Comparison of ENCODE assay signal across 8 cellular contexts in genomic region chr5:142717582-142718215, GRCh38. TPM values are rescaled to one million over a fixed set of nuclear protein-coding genes. Genes with fewer than 3 reads are reported as not detected.
A peak's percentile ranks its signal among the peaks of the same experiment; 100 is the strongest.
DNase-seq lines count a peak whose midpoint lies in the region; ATAC-seq and TF ChIP-seq lines count a peak whose summit lies in the region.

No MANE protein-coding gene starts in this region.

- TF ChIP-seq CTCF in HEK293 (tag by site-specific recombination; IDR thresholded peaks at IDR 0.05): peak; percentile 82
- TF ChIP-seq CTCF in endodermal cell (conservative IDR thresholded peaks at IDR 0.05): peak; percentile 75

- no peaks in the 10 kb centered on the region for H3K36me3 ChIP-seq in HEK293 (ENCODE audit: control insufficient read depth in 2 of 2, insufficient read depth in 1 of 2, low read length in 2 of 2)
- no peaks in the 10 kb centered on the region for H3K36me3 ChIP-seq in endodermal cell (ENCODE audit: control insufficient read depth, insufficient read depth, low read length)
- H3K36me3 ChIP-seq in naive thymus-derived CD4-positive, alpha-beta T cell (ENCODE audit: control insufficient read depth in 2 of 3, insufficient read depth in 3 of 3, low read length in 3 of 3): no peaks in the 10 kb centered on the region

- H3K9me3 ChIP-seq in HEK293 (ENCODE audit: control insufficient read depth, insufficient read depth, low read depth, low read length) (no peaks in the 10 kb centered on the region), endodermal cell (ENCODE audit: control insufficient read depth, low read length) (no peaks in the 10 kb centered on the region)
- no peaks in the 10 kb centered on the region for H3K9me3 ChIP-seq in naive thymus-derived CD4-positive, alpha-beta T cell (ENCODE audit: control insufficient read depth in 2 of 3, low read length in 3 of 3)

- ATAC-seq in naive thymus-derived CD4-positive, alpha-beta T cell: peak; percentile 33
- ATAC-seq in GM21825 (IDR thresholded peaks at IDR 0.05; ENCODE audit: unreplicated experiment) (no peak), GM18861 (IDR thresholded peaks at IDR 0.05; ENCODE audit: unreplicated experiment) (no peak)

- POLR2A ChIA-PET in HEK293 (lab: Yijun Ruan, JAX): no interaction called here
- POLR2A ChIA-PET in naive thymus-derived CD4-positive, alpha-beta T cell (lab: Charles Lee): interaction anchor here (1.4 kb wide), 1 partner anchor 53 kb away, joined by 3 read pairs; no protein-coding TSS in a partner anchor

- H3K4me1 Mint-ChIP-seq in endodermal cell: peaks cover 22% of the 10 kb centered on the region
- peaks cover 0 to 12% (median 8%) of the 10 kb centered on the region in 7 donors for H3K4me1 Mint-ChIP-seq in naive thymus-derived CD4-positive, alpha-beta T cell

- H3K27me3 Mint-ChIP-seq in endodermal cell (ENCODE audit: insufficient read depth): no peaks in the 10 kb centered on the region
- H3K27me3 Mint-ChIP-seq in naive thymus-derived CD4-positive, alpha-beta T cell: peaks cover 0 to 15% (median 7%) of the 10 kb centered on the region in 5 donors

- 79 to 83% methylated on average over 10 to 11 of the region's 11 CpGs for WGBS in endodermal cell (ENCODE audit: insufficient coverage in 1 of 2, insufficient read length in 1 of 2), 2 experiments

- intact Hi-C loops in naive thymus-derived CD4-positive, alpha-beta T cell (cut with micrococcal nuclease): loop anchor here (1.0 kb wide), 4 partner anchors 53 to 171 kb away; partner anchors contain the start of gene ARHGAP26 (in 1 of the 2)

- H3K4me1 ChIP-seq in HEK293 (ENCODE audit: control insufficient read depth, insufficient read depth, low read length): no peaks in the 10 kb centered on the region
- peaks cover 7% of the 10 kb centered on the region for H3K4me1 ChIP-seq in endodermal cell (ENCODE audit: control insufficient read depth, insufficient read depth, low read length)
- H3K4me1 ChIP-seq in naive thymus-derived CD4-positive, alpha-beta T cell (ENCODE audit: control insufficient read depth in 2 of 2, insufficient read depth in 2 of 2, low read length in 2 of 2): peaks cover 0 to 7% of the 10 kb centered on the region in 2 donors

- no peaks in the 10 kb centered on the region for H3K9me3 Mint-ChIP-seq in endodermal cell
- no peaks in the 10 kb centered on the region for H3K9me3 Mint-ChIP-seq in naive thymus-derived CD4-positive, alpha-beta T cell

- CTCF ChIA-PET in HEK293 (lab: Yijun Ruan, JAX): interaction anchor here (0.5 to 15.6 kb wide), 46 partner anchors 8 to 1274 kb away, joined by 3 to 572 read pairs (median 5); partner anchors contain the start of gene ARHGAP26
- CTCF ChIA-PET in naive thymus-derived CD4-positive, alpha-beta T cell (lab: Charles Lee): interaction anchor here (0.6 to 1.5 kb wide), 6 partner anchors 133 to 171 kb away, joined by 3 to 8 read pairs (median 4); no protein-coding TSS in a partner anchor

- H3K9ac ChIP-seq in endodermal cell (ENCODE audit: extremely low read depth, low read length, poor library complexity, severe bottlenecking): no peak overlapping the region

- no peaks in the 10 kb centered on the region for H3K36me3 Mint-ChIP-seq in endodermal cell (ENCODE audit: low read depth)
- no peaks in the 10 kb centered on the region for H3K36me3 Mint-ChIP-seq in naive thymus-derived CD4-positive, alpha-beta T cell

- H3K27ac Mint-ChIP-seq in endodermal cell: peak overlapping the region; percentile 69
- H3K27ac Mint-ChIP-seq in naive thymus-derived CD4-positive, alpha-beta T cell: no peak overlapping the region

- H3K4me3 ChIP-seq in HEK293 (ENCODE audit: low read depth, low read length) (no peak overlapping the region), endodermal cell (ENCODE audit: low read length) (no peak overlapping the region)
- H3K4me3 ChIP-seq in naive thymus-derived CD4-positive, alpha-beta T cell (ENCODE audit: low read length): no peak overlapping the region

- H3K27ac ChIP-seq in HEK293 (ENCODE audit: extremely low read depth, low read depth, low read length) (no peak overlapping the region), endodermal cell (ENCODE audit: low read depth, low read length) (no peak overlapping the region)
- no peak overlapping the region for H3K27ac ChIP-seq in naive thymus-derived CD4-positive, alpha-beta T cell (ENCODE audit: low read depth, low read length)

- no peaks in the 10 kb centered on the region for H3K27me3 ChIP-seq in endodermal cell (ENCODE audit: control insufficient read depth, insufficient read depth, low read length, poor library complexity, severe bottlenecking)
- no peaks in the 10 kb centered on the region for H3K27me3 ChIP-seq in naive thymus-derived CD4-positive, alpha-beta T cell (ENCODE audit: control insufficient read depth in 2 of 2, insufficient read depth in 2 of 2, low read length in 2 of 2)

- DNase-seq in Caki2 (ENCODE audit: low read depth): peak; percentile 37
- peak; percentile 69 for DNase-seq in OCI-M1 (lab: John Stamatoyannopoulos, UW)
- peak; percentile 76 for DNase-seq in endodermal cell
- DNase-seq in naive thymus-derived CD4-positive, alpha-beta T cell: peak in 1 of 9 donors; percentile 19
- DNase-seq in T1000 (lab: John Stamatoyannopoulos, UW): no peak

- H3K4me3 Mint-ChIP-seq in endodermal cell: no peak overlapping the region
- H3K4me3 Mint-ChIP-seq in naive thymus-derived CD4-positive, alpha-beta T cell: no peak overlapping the region

- in situ Hi-C loops in Caki2 (cut with HindIII; ENCODE audit: low pct_unique_long_range_greater_than_20kb, low sequenced_read_pairs): no loop called here

TF ChIP-seq in HEK293, 187 proteins besides CTCF, POLR2A, EP300 and RAD21:
- 0 out of 2 replicates have a peak, but pooled peaks have one; percentile 6 for TF ChIP-seq ZNF335 (tag by site-specific recombination; conservative IDR thresholded peaks at IDR 0.05)
- peak; percentile 28; the same call in 1 of the 2 replicates for TF ChIP-seq ZBTB20 (tag by site-specific recombination; IDR thresholded peaks at IDR 0.05)
- TF ChIP-seq ZBTB1 (tag by site-specific recombination; IDR thresholded peaks at IDR 0.05): no peak
- no peak for TF ChIP-seq ZNF776 (tag by site-specific recombination; IDR thresholded peaks at IDR 0.05; ENCODE audit: borderline replicate concordance)
- TF ChIP-seq ZSCAN5A (tag by site-specific recombination; IDR thresholded peaks at IDR 0.05): no peak
- no peak for TF ChIP-seq ZNF169 (tag by site-specific recombination; IDR thresholded peaks at IDR 0.05)
- TF ChIP-seq PRDM1 (tag by site-specific recombination; IDR thresholded peaks at IDR 0.05): no peak
- peak; percentile 85 for TF ChIP-seq ZNF654 (tag by site-specific recombination; IDR thresholded peaks at IDR 0.05; ENCODE audit: low read depth)
- TF ChIP-seq SETDB1 (IDR thresholded peaks at IDR 0.05; ENCODE audit: insufficient read length, low read length): no peak

RNA-seq across cellular contexts. Expression of gene FGF1, which starts 31.8 kb away (rescaled TPM):
- total RNA-seq in Caki2 (2014; rRNA removed; shearing (Covaris generic); ENCODE audit: low replicate concordance): not detected in 2 replicates
- total RNA-seq in endodermal cell: under 1 TPM in 1 of 2 donors, not detected in 1; 0.77 TPM
- polyA plus RNA-seq in endodermal cell (2013, experiment 1 of 2): 0.28 TPM
- 0.54 TPM for polyA plus RNA-seq in endodermal cell (2013, experiment 2 of 2)
- not detected for total RNA-seq in naive thymus-derived CD4-positive, alpha-beta T cell
- polyA plus RNA-seq in naive thymus-derived CD4-positive, alpha-beta T cell: not detected

RNA-seq across cellular contexts. Expression of gene ARHGAP26, which starts 52.5 kb away (rescaled TPM):
- total RNA-seq in Caki2 (2014; rRNA removed; shearing (Covaris generic); ENCODE audit: low replicate concordance): 32.4 and 38.3 TPM in 2 replicates
- 10 to 100 TPM; 49.2 to 60.5 TPM for total RNA-seq in endodermal cell
- 8.2 TPM for polyA plus RNA-seq in endodermal cell (2013, experiment 1 of 2)
- 7.3 TPM for polyA plus RNA-seq in endodermal cell (2013, experiment 2 of 2)
- total RNA-seq in naive thymus-derived CD4-positive, alpha-beta T cell: 100 to 1,000 TPM in 1 of 5 experiments, 10 to 100 TPM in 4; 20.1 to 123 (median 29.1) TPM
- 10 to 100 TPM; 10.5 to 12.9 TPM for polyA plus RNA-seq in naive thymus-derived CD4-positive, alpha-beta T cell
